ENCODE assay signal across 25 cellular contexts in the genomic region with DNA sequence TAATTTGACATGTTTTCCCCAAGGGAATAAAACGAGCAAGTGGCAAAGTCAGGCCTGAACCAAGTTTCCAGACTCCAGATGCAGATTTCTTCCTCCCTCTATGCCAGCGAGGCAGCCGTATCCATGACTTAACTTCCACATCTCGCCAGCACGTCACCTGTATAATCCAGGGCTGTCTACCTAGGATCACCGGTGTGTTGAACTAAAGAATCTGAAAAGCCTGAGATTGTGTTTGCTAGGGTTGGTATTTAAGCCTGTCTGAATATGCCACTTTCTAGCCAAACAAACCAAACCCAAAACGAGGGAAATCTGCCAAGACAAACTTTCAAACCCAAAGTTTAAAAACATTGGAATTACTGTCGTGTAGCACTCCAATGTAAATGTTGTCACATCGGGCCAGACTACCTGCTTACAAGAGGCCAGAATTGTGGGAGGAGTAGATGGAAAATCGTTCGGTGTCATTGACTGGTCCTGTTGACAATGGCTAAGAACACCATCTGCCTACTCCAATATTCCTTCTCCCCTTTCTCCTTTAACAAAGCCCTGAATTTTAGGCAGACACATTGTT.
DNase-seq lines count a peak whose midpoint lies in the region; ATAC-seq, FAIRE-seq and TF ChIP-seq lines count a peak whose summit lies in the region.
"Had no signal": no experiment of that assay in that cellular context is flagged by ENCODE, and none has a peak within 500 bp of the region (broad histone marks: within the 10 kb centered on the region; RNA-seq: fewer than 3 reads in every experiment).

No MANE protein-coding gene starts in this region.

- H3K4me3 ChIP-seq in coronary artery, result peak overlapping the region; percentile 26
- no peak overlapping the region for H3K4me3 ChIP-seq in mucosa of descending colon
- H3K4me3 ChIP-seq: BLaER1 had no signal

- peaks cover 6% of the 10 kb centered on the region for H3K4me1 ChIP-seq in mucosa of descending colon (ENCODE audit: low read depth)
- H3K4me1 ChIP-seq: BLaER1 had no signal

- H3K9me3 ChIP-seq in mucosa of descending colon, result no peaks in the 10 kb centered on the region
- H3K9me3 ChIP-seq: BLaER1, SK-N-SH had no signal

- intact Hi-C loops in mucosa of descending colon (cut with DNase I, micrococcal nuclease), result no loop called here
- intact Hi-C loops in activated T-helper 1 cell treated with anti-CD3 and anti-CD28 coated beads, Interleukin-12 subunit alpha, Interleukin-12 subunit beta, Interleukin-2, Interleukin-4 antibody, amounts not matched to agents 30 ng/mL and 10 ng/mL and 1 ng/mL, durations not matched to agents 14 hours and 24 hours and 36 hours (cut with micrococcal nuclease), result no loop called here

- H3K27ac Mint-ChIP-seq in activated T-helper 1 cell treated with anti-CD3 and anti-CD28 coated beads, Interleukin-12 subunit alpha, Interleukin-12 subunit beta, Interleukin-2, Interleukin-4 antibody, amounts not matched to agents 30 ng/mL and 10 ng/mL and 1 ng/mL, durations not matched to agents 14 hours and 24 hours and 36 hours, result no peak overlapping the region
- H3K27ac Mint-ChIP-seq: CD8-positive, alpha-beta T cell; HFFc6 had no signal

- in situ Hi-C loops in GM13977 (cut with MboI; ENCODE audit: low pct_unique_long_range_greater_than_20kb, low sequenced_read_pairs, unreplicated experiment), result no loop called here

- TF ChIP-seq POLR2A in H54 (IDR thresholded peaks at IDR 0.05; ENCODE audit: low read depth, low read length), result no peak

- H3K27me3 Mint-ChIP-seq in activated T-helper 1 cell treated with anti-CD3 and anti-CD28 coated beads, Interleukin-12 subunit alpha, Interleukin-12 subunit beta, Interleukin-2, Interleukin-4 antibody, amounts not matched to agents 30 ng/mL and 10 ng/mL and 1 ng/mL, durations not matched to agents 14 hours and 24 hours and 36 hours (ENCODE audit: insufficient read depth), result no peaks in the 10 kb centered on the region

- H3K4me1 Mint-ChIP-seq in activated T-helper 1 cell treated with anti-CD3 and anti-CD28 coated beads, Interleukin-12 subunit alpha, Interleukin-12 subunit beta, Interleukin-2, Interleukin-4 antibody, amounts not matched to agents 30 ng/mL and 10 ng/mL and 1 ng/mL, durations not matched to agents 14 hours and 24 hours and 36 hours (ENCODE audit: low read depth), result no peaks in the 10 kb centered on the region

- H3K36me3 ChIP-seq in mucosa of descending colon (ENCODE audit: low read depth), result no peaks in the 10 kb centered on the region
- H3K36me3 ChIP-seq: BLaER1 had no signal

- peak; percentile 23 for FAIRE-seq in H54 (lab: Jason Lieb, UNC)
- FAIRE-seq: G401.6 had no signal

- H3K27ac ChIP-seq in coronary artery, result peak overlapping the region in 1 of 2 donors; percentile 21
- H3K27ac ChIP-seq: BLaER1 had no signal

- ATAC-seq in mucosa of descending colon, result peak; percentile 72
- ATAC-seq: CD8-positive, alpha-beta T cell; Panc1 had no signal

- H3K36me3 Mint-ChIP-seq in activated T-helper 1 cell treated with anti-CD3 and anti-CD28 coated beads, Interleukin-12 subunit alpha, Interleukin-12 subunit beta, Interleukin-2, Interleukin-4 antibody, amounts not matched to agents 30 ng/mL and 10 ng/mL and 1 ng/mL, durations not matched to agents 14 hours and 24 hours and 36 hours (ENCODE audit: low read depth), result no peaks in the 10 kb centered on the region
- H3K36me3 Mint-ChIP-seq: CD8-positive, alpha-beta T cell had no signal

- H3K9me3 Mint-ChIP-seq in activated T-helper 1 cell treated with anti-CD3 and anti-CD28 coated beads, Interleukin-12 subunit alpha, Interleukin-12 subunit beta, Interleukin-2, Interleukin-4 antibody, amounts not matched to agents 30 ng/mL and 10 ng/mL and 1 ng/mL, durations not matched to agents 14 hours and 24 hours and 36 hours, result no peaks in the 10 kb centered on the region
- H3K9me3 Mint-ChIP-seq: H9, HFFc6 had no signal

- no peak for DNase-seq in H54 (ENCODE audit: insufficient read length, low spot score)
- peak; percentile 5 for DNase-seq in M059J (ENCODE audit: low read depth)
- DNase-seq in coronary artery (ENCODE audit: low spot score), result no peak
- DNase-seq in mucosa of descending colon, result peak in 1 of 3 donors; percentile 28
- no peak for DNase-seq in GM13977 (ENCODE audit: low spot score)
- DNase-seq in activated naive CD4-positive, alpha-beta T cell treated with Interleukin-2 at 50 U/mL for 16 hours, result no peak
- DNase-seq in NK-92 treated with Interleukin-12 subunit alpha and Interleukin-12 subunit beta, amount 100 ng/mL, for 24 hours (lab: John Stamatoyannopoulos, UW), result no peak
- no peak for DNase-seq in activated T-helper 1 cell treated with anti-CD3 and anti-CD28 coated beads, Interleukin-12 subunit alpha, Interleukin-12 subunit beta, Interleukin-2, Interleukin-4 antibody, amounts not matched to agents 30 ng/mL and 10 ng/mL and 1 ng/mL, durations not matched to agents 14 hours and 24 hours and 36 hours (ENCODE audit: low spot score)
- DNase-seq: ACHN; Calu3; CD8-positive, alpha-beta T cell; DMS153; H9; HFFc6; Kasumi-1; NCI-H1092 treated with DMSO at 0.1 percent for 48 hours; NCI-H1436 treated with DMSO at 0.1 percent for 48 hours; NCI-H1930; NCI-H446; NCI-H526; SIG-M5; SK-N-SH had no signal

- H3K4me3 Mint-ChIP-seq in activated T-helper 1 cell treated with anti-CD3 and anti-CD28 coated beads, Interleukin-12 subunit alpha, Interleukin-12 subunit beta, Interleukin-2, Interleukin-4 antibody, amounts not matched to agents 30 ng/mL and 10 ng/mL and 1 ng/mL, durations not matched to agents 14 hours and 24 hours and 36 hours, result no peak overlapping the region
- H3K4me3 Mint-ChIP-seq: CD8-positive, alpha-beta T cell; H9; HFFc6 had no signal

- TF ChIP-seq CTCF in coronary artery (IDR thresholded peaks at IDR 0.05) (no peak), mucosa of descending colon (IDR thresholded peaks at IDR 0.05) (no peak), GM13977 (IDR thresholded peaks at IDR 0.05; ENCODE audit: extremely low read depth, insufficient read depth, missing control alignments) (no peak)
